10 cellular contexts compared by ENCODE assay signal in the genomic region with DNA sequence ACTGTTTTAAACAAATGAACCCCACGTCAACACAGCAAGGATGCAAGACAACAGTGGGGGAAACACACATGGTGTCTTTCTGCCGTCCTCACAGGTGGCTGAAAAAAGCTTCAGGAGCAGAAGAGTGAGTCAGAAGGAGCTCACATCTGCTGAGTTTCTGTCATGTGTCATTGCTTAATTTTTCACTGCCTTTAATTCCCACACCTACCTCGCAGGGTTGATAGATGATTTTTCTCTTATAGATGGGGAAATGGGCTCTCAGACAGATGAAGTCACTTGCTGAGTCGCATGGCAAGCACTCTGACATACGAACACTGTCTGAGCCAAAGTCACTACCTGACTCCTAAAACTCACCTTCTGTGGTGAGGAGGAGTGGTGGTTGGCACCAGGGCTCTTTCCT. TPM values are rescaled to one million over a fixed set of nuclear protein-coding genes. Genes with fewer than 3 reads are reported as not detected.
A peak's percentile ranks its signal among the peaks of the same experiment; 100 is the strongest.
DNase-seq lines count a peak whose midpoint lies in the region; ATAC-seq and TF ChIP-seq lines count a peak whose summit lies in the region.
"Had no signal": no experiment of that assay in that cellular context is flagged by ENCODE, and none has a peak within 500 bp of the region (broad histone marks: within the 10 kb centered on the region; RNA-seq: fewer than 3 reads in every experiment).

No MANE protein-coding gene starts in this region.

- H3K4me1 ChIP-seq in neural progenitor cell, result no peaks in the 10 kb centered on the region
- H3K4me1 ChIP-seq in SJCRH30, result no peaks in the 10 kb centered on the region
- H3K4me1 ChIP-seq in gastrocnemius medialis, result no peaks in the 10 kb centered on the region

- H3K27ac ChIP-seq in RWPE1 (no peak overlapping the region), neural progenitor cell (no peak overlapping the region), SJCRH30 (no peak overlapping the region), gastrocnemius medialis (no peak overlapping the region)

- H3K4me2 ChIP-seq in neural progenitor cell, result no peak overlapping the region

- no peak overlapping the region for H3K4me3 ChIP-seq in neural progenitor cell
- no peak overlapping the region for H3K4me3 ChIP-seq in SJCRH30
- H3K4me3 ChIP-seq in gastrocnemius medialis, result no peak overlapping the region

- no peaks in the 10 kb centered on the region for H3K9me3 Mint-ChIP-seq in neural progenitor cell
- H3K9me3 Mint-ChIP-seq: activated T-helper 1 cell treated with anti-CD3 and anti-CD28 coated beads, Interleukin-12 subunit alpha, Interleukin-12 subunit beta, Interleukin-2, Interleukin-4 antibody, amounts not matched to agents 30 ng/mL and 10 ng/mL and 1 ng/mL, durations not matched to agents 14 hours and 24 hours and 36 hours had no signal

- no peaks in the 10 kb centered on the region for H3K36me3 Mint-ChIP-seq in neural progenitor cell

- CTCF ChIA-PET in RWPE1 (lab: Yijun Ruan, JAX), result interaction anchor here (1.1 to 1.2 kb wide), 2 partner anchors 10 to 28 kb away, joined by 3 to 6 read pairs; a partner anchor contains a TSS

- H3K27ac Mint-ChIP-seq in neural progenitor cell, result no peak overlapping the region
- H3K27ac Mint-ChIP-seq: activated T-helper 1 cell treated with anti-CD3 and anti-CD28 coated beads, Interleukin-12 subunit alpha, Interleukin-12 subunit beta, Interleukin-2, Interleukin-4 antibody, amounts not matched to agents 30 ng/mL and 10 ng/mL and 1 ng/mL, durations not matched to agents 14 hours and 24 hours and 36 hours; B cell had no signal

- intact Hi-C loops in gastrocnemius medialis (cut with DNase I; ENCODE audit: low total_unique reads), result no loop called here

- in situ Hi-C loops in gastrocnemius medialis (cut with MboI; ENCODE audit: low sequenced_read_pairs in 4 of 4), result loop anchor here (25.0 kb wide), 3 partner anchors 236 to 361 kb away; no protein-coding TSS in a partner anchor

- TF ChIP-seq POLR2A in gastrocnemius medialis (IDR thresholded peaks at IDR 0.05), result no peak

- peaks cover 3% of the 10 kb centered on the region for H3K4me1 Mint-ChIP-seq in neural progenitor cell
- H3K4me1 Mint-ChIP-seq: B cell had no signal

- H4K20me1 ChIP-seq in neural progenitor cell (ENCODE audit: low read depth), result no peaks in the 10 kb centered on the region

- POLR2A ChIA-PET in RWPE1 (lab: Yijun Ruan, JAX; ENCODE audit: low non-redundant PET), result no interaction called here

- H3K27me3 Mint-ChIP-seq in neural progenitor cell (ENCODE audit: insufficient read depth, low read depth), result peaks cover 5% of the 10 kb centered on the region

- TF ChIP-seq CTCF in RWPE1 (conservative IDR thresholded peaks at IDR 0.05; ENCODE audit: low read depth) (no peak), neural progenitor cell (IDR thresholded peaks at IDR 0.05) (no peak), gastrocnemius medialis (IDR thresholded peaks at IDR 0.05 in 4 of 5, conservative IDR thresholded peaks at IDR 0.05 in 1 of 5) (no peak)

- no peaks in the 10 kb centered on the region for H3K27me3 ChIP-seq in neural progenitor cell
- no peaks in the 10 kb centered on the region for H3K27me3 ChIP-seq in SJCRH30
- H3K27me3 ChIP-seq in gastrocnemius medialis, result no peaks in the 10 kb centered on the region

- peak; percentile 83 for ATAC-seq in activated CD4-positive, CD25-positive, alpha-beta regulatory T cell treated with anti-CD3 and anti-CD28 coated beads, Interleukin-2, amount 50 U/mL, for 24 hours
- ATAC-seq in HG02623 (IDR thresholded peaks at IDR 0.05; ENCODE audit: unreplicated experiment), result peak; percentile 66
- no peak for ATAC-seq in gastrocnemius medialis

- H3K79me2 ChIP-seq in neural progenitor cell (ENCODE audit: low read depth), result no peaks in the 10 kb centered on the region

- DNase-seq in activated CD4-positive, CD25-positive, alpha-beta regulatory T cell treated with anti-CD3 and anti-CD28 coated beads, Interleukin-2, amount 50 U/mL, for 72 hours, result no peak
- DNase-seq in RWPE1 (ENCODE audit: low spot score) (peak; percentile 45), neural progenitor cell (ENCODE audit: low spot score) (no peak), SJCRH30 (no peak), gastrocnemius medialis (no peak)
- peak; percentile 60 for DNase-seq in stimulated activated CD4-positive, alpha-beta T cell treated with anti-CD3 and anti-CD28 coated beads, Interleukin-1b, Interleukin-23, amount 100 ng/mL, for 48 hours

- H2AFZ ChIP-seq in neural progenitor cell (replicated peaks), result no peak overlapping the region

- no peaks in the 10 kb centered on the region for H3K9me3 ChIP-seq in neural progenitor cell (ENCODE audit: low read depth)
- no peaks in the 10 kb centered on the region for H3K9me3 ChIP-seq in SJCRH30 (replicated peaks)
- H3K9me3 ChIP-seq in gastrocnemius medialis, result no peaks in the 10 kb centered on the region

- no peak overlapping the region for H3K9ac ChIP-seq in neural progenitor cell

- H3K36me3 ChIP-seq in neural progenitor cell (no peaks in the 10 kb centered on the region), SJCRH30 (no peaks in the 10 kb centered on the region), gastrocnemius medialis (no peaks in the 10 kb centered on the region)

- H3F3A ChIP-seq in neural progenitor cell (ENCODE audit: low read depth), result no peaks in the 10 kb centered on the region

- no peak overlapping the region for H3K4me3 Mint-ChIP-seq in neural progenitor cell
- H3K4me3 Mint-ChIP-seq: activated T-helper 1 cell treated with anti-CD3 and anti-CD28 coated beads, Interleukin-12 subunit alpha, Interleukin-12 subunit beta, Interleukin-2, Interleukin-4 antibody, amounts not matched to agents 30 ng/mL and 10 ng/mL and 1 ng/mL, durations not matched to agents 14 hours and 24 hours and 36 hours; B cell had no signal

RNA-seq across cellular contexts. Expression of a gene that starts 28.3 kb away (rescaled TPM):
- 11.0 and 13.3 TPM in 2 replicates for total RNA-seq in neural progenitor cell (ENCODE audit: low replicate concordance)
- total RNA-seq in SJCRH30 (2014; rRNA removed; shearing (Covaris generic)), result 0.43 and 0.73 TPM in 2 replicates
- 1 to 10 TPM in 3 of 4 donors, under 1 TPM in 1; 0.87 to 2.1 (median 1.7) TPM for total RNA-seq in gastrocnemius medialis

Comparison
In these comparisons a context has a peak if more than half of its experiments do, and no peak if none do; other contexts are left out.
1. ATAC-seq: peak in activated CD4-positive, CD25-positive, alpha-beta regulatory T cell treated with anti-CD3 and anti-CD28 coated beads, Interleukin-2, amount 50 U/mL, for 24 hours (2 of 2) and HG02623 (single experiment); none in gastrocnemius medialis (0 of 2).
2. DNase-seq: peak in RWPE1 (single experiment) and stimulated activated CD4-positive, alpha-beta T cell treated with anti-CD3 and anti-CD28 coated beads, Interleukin-1b, Interleukin-23, amount 100 ng/mL, for 48 hours (single experiment); none in activated CD4-positive, CD25-positive, alpha-beta regulatory T cell treated with anti-CD3 and anti-CD28 coated beads, Interleukin-2, amount 50 U/mL, for 72 hours (single experiment), neural progenitor cell (single experiment), SJCRH30 (0 of 2) and gastrocnemius medialis (0 of 2).